5 cellular contexts compared by ENCODE assay signal in genomic region chr6:131916091-131916796, GRCh38. TPM values are rescaled to one million over a fixed set of nuclear protein-coding genes. Genes with fewer than 3 reads are reported as not detected.
"Had no signal": no experiment of that assay in that cellular context is flagged by ENCODE, and none has a peak within 500 bp of the region (broad histone marks: within the 10 kb centered on the region; RNA-seq: fewer than 3 reads in every experiment).

No MANE protein-coding gene starts in this region.

RNA-seq across cellular contexts. Expression of gene CCN2, which starts 34.9 kb away (rescaled TPM):
- total RNA-seq: activated CD8-positive, alpha-beta T cell treated with anti-CD3 and anti-CD28 coated beads for 36 hours; activated naive CD4-positive, alpha-beta T cell treated with anti-CD3 and anti-CD28 coated beads, Interleukin-2, amount 50 U/mL, for 72 hours; activated naive CD8-positive, alpha-beta T cell treated with anti-CD3 and anti-CD28 coated beads, Interleukin-2, amount 10 ng/mL, durations not matched to agents 7 days and 5 days; activated T-helper 1 cell treated with anti-CD3 and anti-CD28 coated beads, Interleukin-12 subunit alpha, Interleukin-12 subunit beta, Interleukin-2, Interleukin-4 antibody, amounts not matched to agents 30 ng/mL and 10 ng/mL and 1 ng/mL, durations not matched to agents 14 hours and 24 hours and 36 hours; T-helper 2 cell treated with Interferon-gamma antibody and Interleukin-4, amounts not matched to agents 100 ng/mL and 5 ng/mL, for 36 hours had no signal
